ENCODE assay signal across 8 cellular contexts in the genomic region with DNA sequence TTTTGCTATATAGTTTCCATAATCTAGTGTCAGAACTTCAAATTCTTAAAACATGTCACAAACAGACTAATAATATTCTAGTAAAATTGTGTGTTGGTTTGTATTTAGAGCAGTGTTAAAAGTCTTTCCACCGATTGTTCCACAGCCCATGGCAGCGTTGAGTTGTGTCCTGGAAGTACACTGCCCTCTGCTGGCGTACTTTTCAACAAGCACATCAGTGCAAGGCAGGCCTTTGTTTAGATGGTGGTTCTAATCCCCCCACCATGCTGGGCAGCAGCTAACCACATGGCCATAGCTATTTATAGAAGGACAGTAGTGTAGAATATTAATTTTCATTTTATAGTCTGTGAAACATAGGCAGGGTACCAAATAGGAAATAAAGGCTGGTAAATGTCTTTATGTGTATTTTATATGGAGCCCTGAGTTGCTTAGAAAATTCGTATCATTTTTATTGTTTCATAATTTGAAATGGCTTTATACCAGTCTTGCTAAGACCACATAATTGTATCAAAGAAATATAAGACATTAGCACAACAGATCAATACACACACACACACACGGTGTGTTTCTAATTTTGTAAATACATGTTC.
A peak's percentile ranks its signal among the peaks of the same experiment; 100 is the strongest.
DNase-seq lines count a peak whose midpoint lies in the region; ATAC-seq, FAIRE-seq and TF ChIP-seq lines count a peak whose summit lies in the region.

No MANE protein-coding gene starts in this region.

- peak; percentile 60 for FAIRE-seq in keratinocyte (lab: Jason Lieb, UNC)

- H2AFZ ChIP-seq in keratinocyte (ENCODE audit: control insufficient read depth, low read length): no peak overlapping the region

- H3K9me3 ChIP-seq in keratinocyte (ENCODE audit: control insufficient read depth, low read depth, low read length): no peaks in the 10 kb centered on the region

- H3K36me3 ChIP-seq in keratinocyte (ENCODE audit: control insufficient read depth in 2 of 2, extremely low read depth in 1 of 2, insufficient read depth in 2 of 2, low read length in 2 of 2): no peaks in the 10 kb centered on the region

- no peaks in the 10 kb centered on the region for H3K9me1 ChIP-seq in keratinocyte (ENCODE audit: control insufficient read depth, extremely low read depth, insufficient read depth, low read length)

- no peak overlapping the region for H3K9ac ChIP-seq in keratinocyte (ENCODE audit: control insufficient read depth, extremely low read depth, insufficient read depth, low read length)

- H4K20me1 ChIP-seq in keratinocyte (ENCODE audit: control insufficient read depth, extremely low read depth, insufficient read depth, low read length): no peaks in the 10 kb centered on the region

- DNase-seq in AML-193 (lab: John Stamatoyannopoulos, UW) (peak; percentile 76), NCI-H2171 (lab: John Stamatoyannopoulos, UW) (peak; percentile 68), caudate nucleus (lab: John Stamatoyannopoulos, UW) (peak in 58 of 61 donors; percentile 3 to 90 (median 60)), keratinocyte (ENCODE audit: low read depth, low spot score) (peak; percentile 33)
- peak; percentile 29 for DNase-seq in stimulated activated CD4-positive, alpha-beta T cell treated with anti-CD3 and anti-CD28 coated beads, Interleukin-2, amount 100 ng/mL, for 4 hours (ENCODE audit: low read depth)

- H3K27me3 ChIP-seq in keratinocyte (ENCODE audit: control insufficient read depth, extremely low read depth, insufficient read depth, low read length): no peaks in the 10 kb centered on the region

- H3K4me3 ChIP-seq in WI38 (ENCODE audit: low read depth, low read length) (no peak overlapping the region), keratinocyte (ENCODE audit: control insufficient read depth in 2 of 3, extremely low read depth in 1 of 3, insufficient read depth in 2 of 3, low read depth in 1 of 3, low read length in 3 of 3) (no peak overlapping the region)

- H3K4me1 ChIP-seq in keratinocyte (ENCODE audit: control insufficient read depth, extremely low read depth, insufficient read depth, low read length): no peaks in the 10 kb centered on the region

- ATAC-seq in GM18873 (IDR thresholded peaks at IDR 0.05; ENCODE audit: low FRiP score, unreplicated experiment) (peak; percentile 90), HG03097 (IDR thresholded peaks at IDR 0.05; ENCODE audit: low FRiP score, unreplicated experiment) (peak; percentile 89)

- no peaks in the 10 kb centered on the region for H3K79me2 ChIP-seq in keratinocyte (ENCODE audit: control insufficient read depth, insufficient read depth, low read length)

- TF ChIP-seq CTCF in WI38 (IDR thresholded peaks at IDR 0.05; ENCODE audit: low read depth, low read length) (peak; percentile 77), keratinocyte (optimal IDR thresholded peaks at IDR 0.05 in 1 of 3, IDR thresholded peaks at IDR 0.05 in 1 of 3, conservative IDR thresholded peaks at IDR 0.05 in 1 of 3; ENCODE audit: extremely low read depth in 1 of 3, insufficient read depth in 2 of 3, low read length in 3 of 3) (peak; percentile 72 to 92 (median 80))

- H3K27ac ChIP-seq in caudate nucleus (ENCODE audit: low read depth, low read length) (no peak overlapping the region), keratinocyte (ENCODE audit: control insufficient read depth, insufficient read depth, low read length) (no peak overlapping the region)

- dilution Hi-C loops in keratinocyte (cut with MboI; ENCODE audit: extremely low pct_ligation_motif_present, low sequenced_read_pairs): no loop called here

- H3K4me2 ChIP-seq in keratinocyte (ENCODE audit: control insufficient read depth, extremely low read depth, insufficient read depth, low read depth, low read length): no peak overlapping the region
